Comparison of ENCODE assay signal across 10 cellular contexts in the genomic region with DNA sequence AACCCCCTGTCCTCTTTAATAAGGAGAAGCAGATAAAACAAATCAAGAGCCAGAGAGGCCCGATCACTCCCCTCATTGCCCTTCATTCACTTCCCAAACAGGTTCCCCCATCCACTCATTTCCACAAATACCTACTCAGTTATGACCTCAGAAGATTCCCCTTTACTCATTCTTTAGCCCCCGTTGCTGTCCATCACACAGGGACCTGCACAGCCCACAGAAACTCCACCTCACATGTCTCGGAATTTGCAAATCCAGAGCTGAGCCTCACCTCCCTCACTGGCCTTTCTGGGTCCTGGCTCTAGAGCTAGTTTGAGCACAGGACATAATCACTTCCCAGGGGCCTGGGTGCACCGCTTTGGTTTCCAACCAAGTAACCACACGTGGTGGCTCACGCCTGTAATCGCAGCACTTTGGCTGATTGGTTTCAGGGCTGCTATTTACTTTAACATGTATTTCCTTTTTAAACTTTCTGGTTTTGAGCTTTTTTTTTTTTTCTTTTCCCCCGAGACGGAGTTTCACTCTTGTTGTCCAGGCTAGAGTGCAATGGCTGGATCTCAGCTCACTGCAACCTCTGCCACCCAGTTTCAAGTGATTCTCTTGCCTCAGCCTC. TPM values are rescaled to one million over a fixed set of nuclear protein-coding genes. Genes with fewer than 3 reads are reported as not detected.
DNase-seq lines count a peak whose midpoint lies in the region; ATAC-seq and TF ChIP-seq lines count a peak whose summit lies in the region.
"Had no signal": no experiment of that assay in that cellular context is flagged by ENCODE, and none has a peak within 500 bp of the region (broad histone marks: within the 10 kb centered on the region; RNA-seq: fewer than 3 reads in every experiment).

No MANE protein-coding gene starts in this region.

- H3K4me1 Mint-ChIP-seq in brain = peaks cover 64% of the 10 kb centered on the region

- ATAC-seq in GM19372 (IDR thresholded peaks at IDR 0.05; ENCODE audit: low read depth, unreplicated experiment) (peak; percentile 90), HG03108 (IDR thresholded peaks at IDR 0.05; ENCODE audit: unreplicated experiment) (peak; percentile 88)
- ATAC-seq: right cardiac atrium had no signal

- H3K4me3 ChIP-seq in GM06990 (replicated peaks; ENCODE audit: low read depth, low read length) = no peak overlapping the region

- peaks cover 1% of the 10 kb centered on the region for H3K36me3 ChIP-seq in GM06990 (ENCODE audit: control insufficient read depth, insufficient read depth, low read length)

- H3K27ac Mint-ChIP-seq in brain = peak overlapping the region in 3 of 5 experiments; percentile 10 to 44 (median 26)

- H3K27me3 ChIP-seq in GM06990 (replicated peaks; ENCODE audit: control insufficient read depth, insufficient read depth, low read length) = no peaks in the 10 kb centered on the region

- no peak overlapping the region for H3K4me3 Mint-ChIP-seq in brain

- peaks cover 46% of the 10 kb centered on the region for H3K36me3 Mint-ChIP-seq in brain

- intact Hi-C loops in cardiac septum (cut with DNase I) = no loop called here

- DNase-seq in GM06990 (ENCODE audit: extremely low read depth, insufficient read length) (peak; percentile 24), GM03348 (ENCODE audit: low spot score) (no peak), cardiac septum (ENCODE audit: low spot score) (no peak), COLO829 (ENCODE audit: low spot score) (no peak)
- DNase-seq in stimulated activated CD4-positive, alpha-beta T cell treated with anti-CD3 and anti-CD28 coated beads, Interleukin-4, amount 100 ng/mL, for 4 hours = no peak
- DNase-seq: NCI-H510A treated with DMSO at 0.1 percent for 48 hours, right cardiac atrium had no signal

- TF ChIP-seq CTCF in GM06990 (IDR thresholded peaks at IDR 0.05; ENCODE audit: insufficient read depth, low read length, poor library complexity, severe bottlenecking) (no peak), brain (conservative IDR thresholded peaks at IDR 0.05) (no peak)

- no peaks in the 10 kb centered on the region for H3K27me3 Mint-ChIP-seq in brain

- H3K9me3 Mint-ChIP-seq in brain = no peaks in the 10 kb centered on the region

RNA-seq across cellular contexts. Expression of a gene that starts 17.8 kb away (rescaled TPM):
- 186 TPM for polyA plus RNA-seq in brain (ENCODE audit: insufficient read depth, low read depth, low replicate concordance)
- 201 TPM for total RNA-seq in cardiac septum

RNA-seq across cellular contexts. Expression of a gene that starts 42.1 kb away (rescaled TPM):
- polyA plus RNA-seq in brain (ENCODE audit: insufficient read depth, low read depth, low replicate concordance) = 60.3 TPM
- 28.1 TPM for total RNA-seq in cardiac septum

RNA-seq across cellular contexts. Expression of a gene that starts 54.8 kb away (rescaled TPM):
- polyA plus RNA-seq in brain (ENCODE audit: insufficient read depth, low read depth, low replicate concordance) = 2.5 TPM
- 20.2 TPM for total RNA-seq in cardiac septum
